Comparison of ENCODE assay signal across 1 cellular context in genomic region chr3:13772885-13773745, GRCh38.
TF ChIP-seq lines count a peak whose summit lies in the region.

No MANE protein-coding gene starts in this region.

TF ChIP-seq in WTC11, 78 proteins besides CTCF, POLR2A, EP300 and RAD21 (continued from another document):
- TF ChIP-seq IRF1 (CRISPR knock-in tag; IDR thresholded peaks at IDR 0.05) (no peak), CREM (CRISPR knock-in tag; IDR thresholded peaks at IDR 0.05) (no peak)
